ENCODE assay signal across 11 cellular contexts in the genomic region with DNA sequence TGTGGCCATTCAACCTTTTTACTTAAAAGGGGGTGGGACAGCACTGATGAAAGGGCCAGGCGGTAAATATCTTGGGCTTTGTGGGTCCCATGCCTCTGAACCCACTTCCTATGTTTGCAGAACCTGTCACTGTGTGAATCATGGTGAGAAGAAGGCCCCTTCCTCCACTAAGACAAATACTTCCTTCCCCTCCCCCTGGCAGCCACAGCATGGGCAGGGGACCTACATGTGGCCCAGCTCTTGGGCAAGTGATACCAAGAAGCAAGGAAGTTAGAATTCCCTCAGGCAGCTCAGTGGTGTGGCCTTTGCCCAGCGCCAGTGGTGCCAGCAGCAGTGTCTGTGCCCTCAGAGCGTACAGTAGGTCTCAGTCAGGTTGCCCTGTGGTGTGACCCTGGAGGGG.
DNase-seq lines count a peak whose midpoint lies in the region; ATAC-seq and TF ChIP-seq lines count a peak whose summit lies in the region.
"Had no signal": no experiment of that assay in that cellular context is flagged by ENCODE, and none has a peak within 500 bp of the region (broad histone marks: within the 10 kb centered on the region; RNA-seq: fewer than 3 reads in every experiment).

No MANE protein-coding gene starts in this region.

- H2BK12ac ChIP-seq in neuronal stem cell (ENCODE audit: low read length) = no peak overlapping the region

- H2BK5ac ChIP-seq in neuronal stem cell (ENCODE audit: low read length) = no peak overlapping the region

- peak; percentile 63 for DNase-seq in CMK (ENCODE audit: low read depth)
- peak; percentile 44 for DNase-seq in NOMO-1 treated with dmso at 0.1 percent for 144 hours (lab: John Stamatoyannopoulos, UW; ENCODE audit: unreplicated experiment)
- peak; percentile 41 to 48 for DNase-seq in activated T-cell treated with anti-CD3 and anti-CD28 coated beads, Interleukin-2, amount 50 U/mL, for 48 hours
- no peak for DNase-seq in neuronal stem cell (ENCODE audit: low spot score)
- no peak for DNase-seq in GM10266 (ENCODE audit: extremely low spot score)
- DNase-seq in occipital lobe (lab: John Stamatoyannopoulos, UW) = no peak
- no peak for DNase-seq in GM13977 (ENCODE audit: low spot score)
- DNase-seq: GOT3, left colon, NCI-H1105 had no signal

- H2BK15ac ChIP-seq in neuronal stem cell (ENCODE audit: low read length) = no peak overlapping the region

- no peak for TF ChIP-seq EP300 in gastroesophageal sphincter (IDR thresholded peaks at IDR 0.05)

- H3K4me1 ChIP-seq in neuronal stem cell (ENCODE audit: control insufficient read depth in 2 of 2, insufficient read depth in 1 of 2, low read depth in 1 of 2, low read length in 2 of 2) (peaks cover 0 to 4% of the 10 kb centered on the region in 2 donors), gastroesophageal sphincter (peaks cover 0 to 14% (median 5%) of the 10 kb centered on the region in 3 donors)

- H3K9me3 ChIP-seq in neuronal stem cell (replicated peaks in 1 of 2; ENCODE audit: control insufficient read depth in 2 of 2, insufficient read depth in 1 of 2, low read depth in 1 of 2, low read length in 2 of 2) (no peaks in the 10 kb centered on the region), gastroesophageal sphincter (no peaks in the 10 kb centered on the region)

- H4K8ac ChIP-seq in neuronal stem cell (ENCODE audit: low read depth, low read length) = no peak overlapping the region

- WGBS in neuronal stem cell (ENCODE audit: extremely low coverage in 2 of 2, insufficient read length in 2 of 2, insufficient replicate concordance in 1 of 2), 2 donors = no CpG with 5 or more reads among the region's 3 CpGs
- 92 to 100% methylated on average over 2 of the region's 3 CpGs for WGBS in gastroesophageal sphincter (ENCODE audit: low coverage in 1 of 2), 2 donors

- H2BK120ac ChIP-seq in neuronal stem cell (ENCODE audit: low read depth, low read length) = no peak overlapping the region

- H3K79me1 ChIP-seq in neuronal stem cell (ENCODE audit: low read depth, low read length) = no peaks in the 10 kb centered on the region

- no peak for ATAC-seq in gastroesophageal sphincter
- ATAC-seq: left colon had no signal

- peaks cover 0 to 7% (median 0%) of the 10 kb centered on the region in 3 experiments for H3K27me3 ChIP-seq in neuronal stem cell (ENCODE audit: control insufficient read depth in 3 of 3, insufficient read depth in 3 of 3, low read depth in 1 of 3, low read length in 3 of 3)
- no peaks in the 10 kb centered on the region for H3K27me3 ChIP-seq in gastroesophageal sphincter

- H2AK5ac ChIP-seq in neuronal stem cell (ENCODE audit: low read depth, low read length) = no peak overlapping the region

- H3K4me2 ChIP-seq in neuronal stem cell (ENCODE audit: insufficient read depth, low read length, poor library complexity, severe bottlenecking) = no peak overlapping the region

- no peak overlapping the region for H3K23ac ChIP-seq in neuronal stem cell (ENCODE audit: low read depth, low read length, poor library complexity)

- TF ChIP-seq CTCF in GM10266 (IDR thresholded peaks at IDR 0.05; ENCODE audit: control insufficient read depth, insufficient read depth, low read depth, missing control alignments) (no peak), gastroesophageal sphincter (IDR thresholded peaks at IDR 0.05) (no peak), GM13977 (IDR thresholded peaks at IDR 0.05; ENCODE audit: extremely low read depth, insufficient read depth, missing control alignments) (no peak)

- in situ Hi-C loops in GM13977 (cut with MboI; ENCODE audit: low pct_unique_long_range_greater_than_20kb, low sequenced_read_pairs, unreplicated experiment) = no loop called here

- peak overlapping the region; percentile 28 for H3K18ac ChIP-seq in neuronal stem cell (ENCODE audit: low read length)

- H3K4ac ChIP-seq in neuronal stem cell (ENCODE audit: low read length) = no peak overlapping the region

- no peak overlapping the region for H4K91ac ChIP-seq in neuronal stem cell (ENCODE audit: low read depth, low read length, poor library complexity)

- H3K4me3 ChIP-seq in neuronal stem cell (ENCODE audit: low read length in 2 of 2) (no peak overlapping the region), gastroesophageal sphincter (no peak overlapping the region)

- no peak for TF ChIP-seq POLR2A in gastroesophageal sphincter (IDR thresholded peaks at IDR 0.05)

- peak overlapping the region; percentile 24 for H3K9ac ChIP-seq in neuronal stem cell (ENCODE audit: low read depth, low read length, poor library complexity)

- H3K27ac ChIP-seq in neuronal stem cell (replicated peaks; ENCODE audit: low read length) (no peak overlapping the region), gastroesophageal sphincter (no peak overlapping the region)

- no peak overlapping the region for H2AFZ ChIP-seq in neuronal stem cell (ENCODE audit: low read length)

- no peak overlapping the region for H3K14ac ChIP-seq in neuronal stem cell (ENCODE audit: low read length)

- H3K36me3 ChIP-seq in neuronal stem cell (replicated peaks in 1 of 2; ENCODE audit: control insufficient read depth in 2 of 2, insufficient read depth in 2 of 2, low read length in 2 of 2) (no peaks in the 10 kb centered on the region), gastroesophageal sphincter (no peaks in the 10 kb centered on the region)

Comparison
In these comparisons a context has a peak if more than half of its experiments do, and no peak if none do; other contexts are left out.
1. DNase-seq: peak in CMK (single experiment), NOMO-1 treated with dmso at 0.1 percent for 144 hours (single experiment) and activated T-cell treated with anti-CD3 and anti-CD28 coated beads, Interleukin-2, amount 50 U/mL, for 48 hours (2 of 2); none in neuronal stem cell (single experiment), GM10266 (single experiment), occipital lobe (single experiment) and GM13977 (single experiment).